In genomic region chr7:135994466-135995205, GRCh38 we compare ENCODE assay signal across 12 cellular contexts. TPM values are rescaled to one million over a fixed set of nuclear protein-coding genes. Genes with fewer than 3 reads are reported as not detected.
A peak's percentile ranks its signal among the peaks of the same experiment; 100 is the strongest.
DNase-seq lines count a peak whose midpoint lies in the region; ATAC-seq and TF ChIP-seq lines count a peak whose summit lies in the region.
"Had no signal": no experiment of that assay in that cellular context is flagged by ENCODE, and none has a peak within 500 bp of the region (broad histone marks: within the 10 kb centered on the region; RNA-seq: fewer than 3 reads in every experiment).

No MANE protein-coding gene starts in this region.

- ATAC-seq in PC-3 = peak; percentile 24; the same call in 1 of the 2 replicates
- no peak for ATAC-seq in GM18520 (IDR thresholded peaks at IDR 0.05; ENCODE audit: unreplicated experiment)

- H3K36me3 ChIP-seq in PC-3 (ENCODE audit: low read depth, low read length) (no peaks in the 10 kb centered on the region), smooth muscle cell (ENCODE audit: low read depth) (no peaks in the 10 kb centered on the region)
- H3K36me3 ChIP-seq: BLaER1 treated with 17β-estradiol and CSF1 and Interleukin-3, amounts not matched to agents 10 nM and 100 nM had no signal

- H2AFZ ChIP-seq in PC-3 (ENCODE audit: low read length) (no peak overlapping the region), smooth muscle cell (ENCODE audit: low read depth) (peak overlapping the region; percentile 83)
- H2AFZ ChIP-seq: PC-9 had no signal

- BruUV-seq in PC-3 (replicated peaks; lab: Mats Ljungman, UMichigan) = no TSS peak

- H3K27me3 ChIP-seq in PC-3 (ENCODE audit: low read length) (no peaks in the 10 kb centered on the region), smooth muscle cell (ENCODE audit: low read depth) (no peaks in the 10 kb centered on the region)
- H3K27me3 ChIP-seq: BLaER1 treated with 17β-estradiol and CSF1 and Interleukin-3, amounts not matched to agents 10 nM and 100 nM had no signal

- H3K4me1 ChIP-seq in PC-3 (ENCODE audit: insufficient read depth, low read length) (peaks cover 21% of the 10 kb centered on the region), smooth muscle cell (ENCODE audit: low read depth) (no peaks in the 10 kb centered on the region)

- no peak for TF ChIP-seq CTCF in PC-3 (conservative IDR thresholded peaks at IDR 0.05; ENCODE audit: low read depth, low read length)
- no peak for TF ChIP-seq CTCF in cardiac fibroblast (IDR thresholded peaks at IDR 0.05; ENCODE audit: low read depth, low read length)
- TF ChIP-seq CTCF in smooth muscle cell (IDR thresholded peaks at IDR 0.05; ENCODE audit: borderline replicate concordance, insufficient read depth, poor library complexity, severe bottlenecking) = no peak

- H4K20me1 ChIP-seq in PC-3 (ENCODE audit: low read length) (no peaks in the 10 kb centered on the region), smooth muscle cell (ENCODE audit: low read depth) (no peaks in the 10 kb centered on the region)
- H4K20me1 ChIP-seq: BLaER1 treated with 17β-estradiol and CSF1 and Interleukin-3, amounts not matched to agents 10 nM and 100 nM had no signal

- no peak overlapping the region for H3K9ac ChIP-seq in PC-3 (ENCODE audit: low read length)
- peak overlapping the region; percentile 57 for H3K9ac ChIP-seq in smooth muscle cell (ENCODE audit: low read depth)
- H3K9ac ChIP-seq: BLaER1 treated with 17β-estradiol and CSF1 and Interleukin-3, amounts not matched to agents 10 nM and 100 nM had no signal

- H3K27ac ChIP-seq in PC-3 (ENCODE audit: low read length) = no peak overlapping the region
- peak overlapping the region; percentile 93 for H3K27ac ChIP-seq in smooth muscle cell (ENCODE audit: low read depth)
- H3K27ac ChIP-seq: PC-9 had no signal

- no peak overlapping the region for H3K4me2 ChIP-seq in PC-3 (ENCODE audit: low read length)
- H3K4me2 ChIP-seq in smooth muscle cell = peak overlapping the region; percentile 77
- H3K4me2 ChIP-seq: PC-9 had no signal

- H3K9me2 ChIP-seq in PC-3 (replicated peaks; ENCODE audit: low read length) = no peaks in the 10 kb centered on the region

- H3F3A ChIP-seq in PC-3 (ENCODE audit: low read length, unreplicated experiment) (no peaks in the 10 kb centered on the region), smooth muscle cell (ENCODE audit: low read depth) (peaks cover 13% of the 10 kb centered on the region)

- H3K79me2 ChIP-seq in PC-3 (ENCODE audit: low read length) (no peaks in the 10 kb centered on the region), smooth muscle cell (ENCODE audit: low read depth) (no peaks in the 10 kb centered on the region)

- 28% methylated on average over 6 of the region's 6 CpGs for WGBS in smooth muscle cell (ENCODE audit: low lambda C conversion rate)

- peak; percentile 35 for DNase-seq in stimulated activated CD4-positive, alpha-beta T cell treated with anti-CD3 and anti-CD28 coated beads, Interleukin-15, amount 100 ng/mL, for 24 hours
- no peak for DNase-seq in stimulated activated CD4-positive, alpha-beta T cell treated with anti-CD3 and anti-CD28 coated beads, Interleukin-4, amount 100 ng/mL, for 24 hours
- DNase-seq in PC-3 (peak; percentile 22), cardiac fibroblast (ENCODE audit: low read depth in 2 of 2) (peak; percentile 35 to 78), smooth muscle cell (lab: John Stamatoyannopoulos, UW; ENCODE audit: unreplicated experiment) (no peak), HUDEP-2 (lab: John Stamatoyannopoulos, UW; ENCODE audit: unreplicated experiment in 76 of 76) (no peak), NCI-H82 treated with DMSO at 0.1 percent for 48 hours (lab: John Stamatoyannopoulos, UW; ENCODE audit: unreplicated experiment) (no peak)
- DNase-seq: KBM-7, NCI-H187 treated with DMSO at 0.1 percent for 48 hours, PC-9 had no signal

- intact Hi-C loops in PC-3 (cut with micrococcal nuclease) = no loop called here

- H3K9me3 ChIP-seq in PC-3 (ENCODE audit: low read length) (no peaks in the 10 kb centered on the region), smooth muscle cell (replicated peaks; ENCODE audit: low read depth) (no peaks in the 10 kb centered on the region)
- H3K9me3 ChIP-seq: BLaER1 treated with 17β-estradiol and CSF1 and Interleukin-3, amounts not matched to agents 10 nM and 100 nM had no signal

- POLR2A ChIA-PET in PC-3 (lab: Charles Lee; ENCODE audit: unreplicated experiment) = interaction anchor here (0.6 kb wide), 1 partner anchor 16 kb away, joined by 7 read pairs; no protein-coding TSS in a partner anchor

- H3K4me3 ChIP-seq in PC-3 (ENCODE audit: low read length) = no peak overlapping the region
- H3K4me3 ChIP-seq in cardiac fibroblast (replicated peaks in 1 of 2; ENCODE audit: low read depth in 2 of 2, low read length in 2 of 2) = no peak overlapping the region
- H3K4me3 ChIP-seq in smooth muscle cell = no peak overlapping the region
- H3K4me3 ChIP-seq: BLaER1 treated with 17β-estradiol and CSF1 and Interleukin-3, amounts not matched to agents 10 nM and 100 nM; PC-9 had no signal

- CTCF ChIA-PET in PC-3 (lab: Charles Lee) = no interaction called here

RNA-seq across cellular contexts. Expression of gene MTPN, which starts 17.5 kb away (rescaled TPM):
- total RNA-seq in PC-3 (2014; rRNA removed) (96.0 and 113 TPM in 2 replicates), smooth muscle cell (138 and 151 TPM in 2 replicates)
- 36.4 and 53.2 TPM in 2 replicates for polyA plus RNA-seq in smooth muscle cell

Comparison
In these comparisons a context has a peak if more than half of its experiments do, and no peak if none do; other contexts are left out.
1. DNase-seq: peak in stimulated activated CD4-positive, alpha-beta T cell treated with anti-CD3 and anti-CD28 coated beads, Interleukin-15, amount 100 ng/mL, for 24 hours (single experiment), PC-3 (single experiment) and cardiac fibroblast (2 of 2); none in stimulated activated CD4-positive, alpha-beta T cell treated with anti-CD3 and anti-CD28 coated beads, Interleukin-4, amount 100 ng/mL, for 24 hours (single experiment), smooth muscle cell (single experiment), HUDEP-2 (0 of 76) and NCI-H82 treated with DMSO at 0.1 percent for 48 hours (single experiment).